7 cellular contexts compared by ENCODE assay signal in genomic region chr6:147322299-147323162, GRCh38.
A peak's percentile ranks its signal among the peaks of the same experiment; 100 is the strongest.
DNase-seq lines count a peak whose midpoint lies in the region; ATAC-seq and TF ChIP-seq lines count a peak whose summit lies in the region.

No MANE protein-coding gene starts in this region.

- H3K4me1 ChIP-seq in endodermal cell (ENCODE audit: control insufficient read depth, insufficient read depth, low read length) (no peaks in the 10 kb centered on the region), upper lobe of right lung (no peaks in the 10 kb centered on the region), hepatocyte (ENCODE audit: insufficient read depth) (no peaks in the 10 kb centered on the region)

- no peaks in the 10 kb centered on the region for H3K27me3 Mint-ChIP-seq in endodermal cell (ENCODE audit: insufficient read depth)

- H3K4me1 Mint-ChIP-seq in endodermal cell = peaks cover 6% of the 10 kb centered on the region

- WGBS in endodermal cell (ENCODE audit: insufficient coverage in 1 of 2, insufficient read length in 1 of 2), 2 experiments = 87 to 89% methylated on average over 4 to 5 of the region's 5 CpGs
- 88% methylated on average over 5 of the region's 5 CpGs for WGBS in hepatocyte (ENCODE audit: low lambda C conversion rate, missing lambda C conversion rate)

- no peaks in the 10 kb centered on the region for H3K9me3 Mint-ChIP-seq in endodermal cell

- no peaks in the 10 kb centered on the region for H3K9me2 ChIP-seq in hepatocyte (replicated peaks; ENCODE audit: insufficient read depth)

- H3K9ac ChIP-seq in endodermal cell (ENCODE audit: extremely low read depth, low read length, poor library complexity, severe bottlenecking) = no peak overlapping the region

- DNase-seq in KG1 (lab: John Stamatoyannopoulos, UW) (peak; percentile 90), endodermal cell (no peak), upper lobe of right lung (no peak), hepatocyte (ENCODE audit: low spot score) (no peak), SK-N-DZ (ENCODE audit: low spot score) (no peak)

- no peaks in the 10 kb centered on the region for H3K79me2 ChIP-seq in hepatocyte

- H3K4me2 ChIP-seq in hepatocyte = no peak overlapping the region

- H3K27me3 ChIP-seq in endodermal cell (ENCODE audit: control insufficient read depth, insufficient read depth, low read length, poor library complexity, severe bottlenecking) (no peaks in the 10 kb centered on the region), upper lobe of right lung (no peaks in the 10 kb centered on the region), hepatocyte (no peaks in the 10 kb centered on the region)

- peaks cover 51% of the 10 kb centered on the region for H3K36me3 ChIP-seq in endodermal cell (ENCODE audit: control insufficient read depth, insufficient read depth, low read length)
- peaks cover 23% of the 10 kb centered on the region for H3K36me3 ChIP-seq in upper lobe of right lung
- no peaks in the 10 kb centered on the region for H3K36me3 ChIP-seq in hepatocyte (replicated peaks; ENCODE audit: insufficient read depth, low read depth)

- intact Hi-C loops in upper lobe of right lung (cut with DNase I) = no loop called here

- H3K4me3 Mint-ChIP-seq in endodermal cell = no peak overlapping the region

- peaks cover 25% of the 10 kb centered on the region for H3K36me3 Mint-ChIP-seq in endodermal cell (ENCODE audit: low read depth)

- ATAC-seq in GM18505 (IDR thresholded peaks at IDR 0.05; ENCODE audit: unreplicated experiment) = peak; percentile 99
- peak; percentile 98 for ATAC-seq in GM21576 (IDR thresholded peaks at IDR 0.05; ENCODE audit: unreplicated experiment)
- peak; percentile 84 for ATAC-seq in upper lobe of right lung

- H4K20me1 ChIP-seq in hepatocyte (ENCODE audit: insufficient read depth, poor library complexity, severe bottlenecking) = no peaks in the 10 kb centered on the region

- H3K27ac ChIP-seq in endodermal cell (ENCODE audit: low read depth, low read length) (no peak overlapping the region), upper lobe of right lung (peak overlapping the region; percentile 58), hepatocyte (no peak overlapping the region)

- H2AFZ ChIP-seq in hepatocyte = no peak overlapping the region

- H3K27ac Mint-ChIP-seq in endodermal cell = peak overlapping the region; percentile 8

- peak; percentile 53 for TF ChIP-seq POLR2A in GM18505 (IDR thresholded peaks at IDR 0.05; ENCODE audit: borderline replicate concordance, extremely low read depth, insufficient read depth, insufficient read length)

- TF ChIP-seq CTCF in endodermal cell (conservative IDR thresholded peaks at IDR 0.05) (no peak), upper lobe of right lung (IDR thresholded peaks at IDR 0.05) (no peak), hepatocyte (IDR thresholded peaks at IDR 0.05; ENCODE audit: poor library complexity) (no peak)

- H3K4me3 ChIP-seq in endodermal cell (ENCODE audit: low read length) = no peak overlapping the region
- H3K4me3 ChIP-seq in upper lobe of right lung = peak overlapping the region; percentile 6
- H3K4me3 ChIP-seq in hepatocyte = no peak overlapping the region

- H3K9me3 ChIP-seq in endodermal cell (ENCODE audit: control insufficient read depth, low read length) (no peaks in the 10 kb centered on the region), upper lobe of right lung (no peaks in the 10 kb centered on the region), hepatocyte (ENCODE audit: low read depth) (no peaks in the 10 kb centered on the region)
